8 cellular contexts compared by ENCODE assay signal in the genomic region with DNA sequence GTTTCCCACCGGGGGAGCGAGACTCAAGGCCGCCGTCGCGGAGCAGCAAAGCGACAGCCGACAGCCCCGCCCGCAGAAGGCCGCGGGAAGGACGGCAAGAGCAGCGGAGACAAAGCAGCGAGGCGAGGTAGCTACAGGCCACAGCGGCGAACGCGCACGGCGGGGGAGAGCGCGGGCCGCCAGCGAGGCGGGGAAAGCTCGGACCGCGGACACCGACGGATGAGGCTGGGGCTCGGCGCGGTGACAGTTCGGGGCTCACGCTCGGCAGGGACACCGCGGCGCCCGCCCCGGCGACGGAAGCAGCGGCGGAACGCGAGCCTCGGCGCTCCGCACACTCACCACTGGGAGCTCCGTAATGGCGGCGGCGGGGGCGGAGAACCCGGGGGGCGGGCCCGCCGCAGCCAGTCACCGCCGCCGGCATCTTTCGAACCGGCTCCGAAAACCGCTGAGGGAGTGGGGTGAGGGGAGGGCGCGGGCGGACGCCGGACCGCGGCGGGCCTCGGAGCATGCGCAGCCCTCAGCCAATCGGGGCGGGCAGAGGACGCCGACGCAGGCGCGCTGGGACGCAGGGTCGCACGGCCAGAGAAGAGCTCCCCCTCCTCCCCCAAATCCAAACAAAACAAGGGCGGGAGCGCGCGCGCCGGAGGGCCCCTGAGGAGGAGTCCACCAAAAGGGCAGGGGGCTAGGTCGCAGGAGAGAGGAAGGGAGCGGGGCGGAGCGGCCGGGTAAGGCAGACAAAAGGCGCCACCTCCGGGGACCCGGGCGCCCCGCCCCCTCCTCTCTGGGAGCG.
DNase-seq lines count a peak whose midpoint lies in the region; ATAC-seq lines count a peak whose summit lies in the region.

No MANE protein-coding gene starts in this region.

- DNase-seq in AG08396 (ENCODE audit: low spot score) (peak; percentile 98), NCI-H226 (peak; percentile 88), iris pigment epithelial cell (ENCODE audit: low read depth) (peak; percentile 93)
- DNase-seq in activated CD4-positive, CD25-positive, alpha-beta regulatory T cell (lab: John Stamatoyannopoulos, UW) = peak; percentile 86 to 95 (median 90)
- DNase-seq in central memory CD4-positive, alpha-beta T cell = peak; percentile 96
- peak; percentile 91 to 92 for DNase-seq in stimulated activated CD4-positive, alpha-beta T cell treated with anti-CD3 and anti-CD28 coated beads, Interleukin-12 subunit alpha, Interleukin-12 subunit beta, amount 100 ng/mL, for 24 hours (ENCODE audit: low read depth in 2 of 2)

- ATAC-seq in GM19023 (IDR thresholded peaks at IDR 0.05; ENCODE audit: unreplicated experiment) (peak; percentile 72), HG03196 (IDR thresholded peaks at IDR 0.05; ENCODE audit: unreplicated experiment) (peak; percentile 71)

Comparison
In these comparisons a context has a peak if more than half of its experiments do, and no peak if none do; other contexts are left out.
1. Peak in every context shown above with its lines: DNase-seq and ATAC-seq.